ENCODE assay signal across 8 cellular contexts in the genomic region with DNA sequence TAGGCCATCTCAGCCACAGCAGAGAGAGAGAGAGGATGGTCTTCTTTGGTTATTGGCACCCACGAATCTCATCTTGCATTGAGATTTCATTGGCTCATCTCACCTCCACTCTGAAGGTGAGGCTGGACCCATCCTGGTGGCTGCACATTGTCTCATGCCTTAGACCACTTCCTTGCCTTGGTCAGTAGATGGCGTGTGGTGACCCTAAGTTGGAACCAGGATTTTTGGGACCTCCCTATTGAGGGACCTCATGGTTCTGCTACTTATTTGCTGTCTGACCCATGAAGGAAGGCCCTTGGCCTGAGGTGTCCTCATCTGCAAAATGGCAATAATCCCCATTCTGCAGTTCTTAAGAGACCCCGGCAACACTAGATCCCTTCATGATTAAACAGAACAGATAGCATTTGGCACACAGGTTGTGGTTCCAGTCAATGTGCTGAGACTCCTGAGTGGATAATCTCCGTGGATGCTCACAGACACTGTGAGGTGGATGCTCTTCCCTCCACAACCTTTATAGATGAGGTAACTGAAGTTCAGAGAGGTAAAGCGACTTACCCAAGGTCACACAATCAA. TPM values are rescaled to one million over a fixed set of nuclear protein-coding genes. Genes with fewer than 3 reads are reported as not detected.
DNase-seq lines count a peak whose midpoint lies in the region; ATAC-seq, FAIRE-seq and TF ChIP-seq lines count a peak whose summit lies in the region.

No MANE protein-coding gene starts in this region.

- H3K9ac ChIP-seq in MM.1S (ENCODE audit: low read length) (no peak overlapping the region), K562 (ENCODE audit: insufficient read depth in 1 of 2, low read depth in 2 of 2, low read length in 2 of 2) (no peak overlapping the region)

- CTCF ChIA-PET in K562 (lab: Yijun Ruan, JAX; ENCODE audit: low intra/inter-chr PET ratio) = interaction anchor here (0.5 to 1.8 kb wide), 2 partner anchors 11 to 225 kb away, joined by 3 to 7 read pairs; no protein-coding TSS in a partner anchor

- TF ChIP-seq CTCF in MM.1S (IDR thresholded peaks at IDR 0.05; ENCODE audit: low read length) (peak; percentile 60), K562 (IDR thresholded peaks at IDR 0.05 in 2 of 3, conservative IDR thresholded peaks at IDR 0.05 in 1 of 3; ENCODE audit: insufficient read depth in 2 of 3, low read depth in 1 of 3, low read length in 3 of 3) (peak; percentile 75 to 85 (median 81)), mucosa of descending colon (IDR thresholded peaks at IDR 0.05) (no peak)

- H4K20me1 ChIP-seq in MM.1S (ENCODE audit: insufficient read depth, low read length) (no peaks in the 10 kb centered on the region), K562 (replicated peaks; ENCODE audit: control insufficient read depth, insufficient read depth, low read length) (peaks cover 11% of the 10 kb centered on the region)

- H3K4me2 ChIP-seq in MM.1S (ENCODE audit: low read depth, low read length) (no peak overlapping the region), K562 (ENCODE audit: insufficient read depth, low read length) (no peak overlapping the region)

- peak; percentile 93 for FAIRE-seq in K562 (lab: Jason Lieb, UNC)

- in situ Hi-C loops in K562 (cut with MboI) = loop anchor here (25.0 kb wide), 1 partner anchor 223 kb away; no protein-coding TSS in a partner anchor

- 4% methylated on average over 5 of the region's 5 CpGs for WGBS in K562 (ENCODE audit: insufficient coverage, low coverage, missing lambda C conversion rate)

- ATAC-seq in activated T-cell treated with anti-CD3 and anti-CD28 coated beads, Interleukin-2, amount 50 U/mL, for 72 hours (replicated peaks in 1 of 2) = peak; percentile 34 to 45
- peak; percentile 83 for ATAC-seq in K562
- ATAC-seq in mucosa of descending colon = peak; percentile 33
- ATAC-seq in GM19351 (IDR thresholded peaks at IDR 0.05; ENCODE audit: unreplicated experiment) = no peak

- H3F3A ChIP-seq in MM.1S (ENCODE audit: insufficient read depth, low read length) = no peaks in the 10 kb centered on the region

- intact Hi-C loops in K562 (cut with micrococcal nuclease) = loop anchor here (1.0 to 2.0 kb wide), 2 partner anchors 184 to 225 kb away; no protein-coding TSS in a partner anchor
- intact Hi-C loops in mucosa of descending colon (cut with DNase I, micrococcal nuclease) = loop anchor here in 1 of 2 donors (10.0 kb wide), 1 partner anchor 220 kb away; no protein-coding TSS in a partner anchor

- H3K27ac ChIP-seq in MM.1S (ENCODE audit: low read length) (no peak overlapping the region), K562 (ENCODE audit: extremely low read depth, low read depth, low read length) (no peak overlapping the region), caudate nucleus (ENCODE audit: low read depth, low read length) (no peak overlapping the region)

- H3K36me3 ChIP-seq in MM.1S (replicated peaks; ENCODE audit: insufficient read depth, low read length) (no peaks in the 10 kb centered on the region), K562 (ENCODE audit: control insufficient read depth, insufficient read depth, low read length) (no peaks in the 10 kb centered on the region), mucosa of descending colon (ENCODE audit: low read depth) (no peaks in the 10 kb centered on the region)

- H3K4me1 ChIP-seq in MM.1S (ENCODE audit: low read length) (0 out of 2 replicates have a peak, but pooled peaks cover 7% of the 10 kb centered on the region), K562 (replicated peaks in 1 of 2; ENCODE audit: control insufficient read depth in 2 of 2, insufficient read depth in 2 of 2, low read length in 2 of 2) (no peaks in the 10 kb centered on the region), mucosa of descending colon (ENCODE audit: low read depth) (no peaks in the 10 kb centered on the region)

- H3K27me3 ChIP-seq in MM.1S (replicated peaks; ENCODE audit: insufficient read depth, low read length) = no peaks in the 10 kb centered on the region
- H3K27me3 ChIP-seq in K562 (ENCODE audit: control insufficient read depth in 2 of 2, insufficient read depth in 2 of 2, low read length in 2 of 2) = peaks cover 27 to 63% of the 10 kb centered on the region in 2 experiments

- TF ChIP-seq EP300 in K562 (IDR thresholded peaks at IDR 0.05; ENCODE audit: low read length) = no peak

- no peaks in the 10 kb centered on the region for H3K36me3 Mint-ChIP-seq in activated T-cell treated with anti-CD3 and anti-CD28 coated beads, Interleukin-2, amount 50 U/mL, for 72 hours (ENCODE audit: insufficient read depth in 2 of 2)

- H3K9me2 ChIP-seq in MM.1S (replicated peaks; ENCODE audit: insufficient read depth, low read length) = no peaks in the 10 kb centered on the region

- H3K4me3 Mint-ChIP-seq in activated T-cell treated with anti-CD3 and anti-CD28 coated beads, Interleukin-2, amount 50 U/mL, for 72 hours = no peak overlapping the region

- TF ChIP-seq POLR2A in K562 (conservative IDR thresholded peaks at IDR 0.05) = no peak

- no peaks in the 10 kb centered on the region for H3K9me3 ChIP-seq in MM.1S (replicated peaks; ENCODE audit: insufficient read depth, low read length)
- no peaks in the 10 kb centered on the region for H3K9me3 ChIP-seq in K562 (replicated peaks; ENCODE audit: control insufficient read depth, insufficient read depth, low read depth, low read length)
- H3K9me3 ChIP-seq in mucosa of descending colon = no peaks in the 10 kb centered on the region

- no peaks in the 10 kb centered on the region for H3K9me3 Mint-ChIP-seq in activated T-cell treated with anti-CD3 and anti-CD28 coated beads, Interleukin-2, amount 50 U/mL, for 72 hours

- no peak overlapping the region for H3K27ac Mint-ChIP-seq in activated T-cell treated with anti-CD3 and anti-CD28 coated beads, Interleukin-2, amount 50 U/mL, for 72 hours

- DNase-seq in activated T-cell treated with anti-CD3 and anti-CD28 coated beads, Interleukin-2, amount 50 U/mL, for 72 hours = peak; percentile 6 to 22
- no peak for DNase-seq in activated T-cell treated with anti-CD3 and anti-CD28 coated beads, Interleukin-2, amount 50 U/mL, for 1 hour
- DNase-seq in MM.1S = peak; percentile 34
- peak; percentile 51 to 59 (median 56) for DNase-seq in K562 (ENCODE audit: extremely low read depth in 1 of 4, low spot score in 3 of 4)
- DNase-seq in mucosa of descending colon = no peak
- DNase-seq in caudate nucleus (lab: John Stamatoyannopoulos, UW) = no peak
- no peak for DNase-seq in NK-92 treated with Interleukin-12 subunit alpha and Interleukin-12 subunit beta, amount 100 ng/mL, for 24 hours (lab: John Stamatoyannopoulos, UW)

- H3K79me2 ChIP-seq in MM.1S (ENCODE audit: low read length) (no peaks in the 10 kb centered on the region), K562 (ENCODE audit: control insufficient read depth, insufficient read depth, low read length) (no peaks in the 10 kb centered on the region)

- H3K4me3 ChIP-seq in MM.1S (ENCODE audit: low read length) = no peak overlapping the region
- no peak overlapping the region for H3K4me3 ChIP-seq in K562
- H3K4me3 ChIP-seq in mucosa of descending colon = no peak overlapping the region

- no peaks in the 10 kb centered on the region for H3K9me1 ChIP-seq in K562 (ENCODE audit: control insufficient read depth, insufficient read depth, low read length)

- H3K27me3 Mint-ChIP-seq in activated T-cell treated with anti-CD3 and anti-CD28 coated beads, Interleukin-2, amount 50 U/mL, for 72 hours (ENCODE audit: low read depth) = no peaks in the 10 kb centered on the region

- BruUV-seq in K562 (replicated peaks; lab: Mats Ljungman, UMichigan) = no TSS peak

- H2AFZ ChIP-seq in MM.1S (ENCODE audit: low read length) (no peak overlapping the region), K562 (ENCODE audit: low read depth, low read length) (no peak overlapping the region)

- POLR2A ChIA-PET in K562 (lab: Yijun Ruan, JAX) = no interaction called here

- no peaks in the 10 kb centered on the region for H3K4me1 Mint-ChIP-seq in activated T-cell treated with anti-CD3 and anti-CD28 coated beads, Interleukin-2, amount 50 U/mL, for 72 hours (ENCODE audit: low read depth)

- TF ChIP-seq RAD21 in K562 (CRISPR knock-in tag; conservative IDR thresholded peaks at IDR 0.05 in 1 of 2, IDR thresholded peaks at IDR 0.05 in 1 of 2) = peak; percentile 58 to 81

TF ChIP-seq in K562, 482 proteins besides CTCF, POLR2A, EP300 and RAD21 (continues in another document):
- TF ChIP-seq, protein P1, sequence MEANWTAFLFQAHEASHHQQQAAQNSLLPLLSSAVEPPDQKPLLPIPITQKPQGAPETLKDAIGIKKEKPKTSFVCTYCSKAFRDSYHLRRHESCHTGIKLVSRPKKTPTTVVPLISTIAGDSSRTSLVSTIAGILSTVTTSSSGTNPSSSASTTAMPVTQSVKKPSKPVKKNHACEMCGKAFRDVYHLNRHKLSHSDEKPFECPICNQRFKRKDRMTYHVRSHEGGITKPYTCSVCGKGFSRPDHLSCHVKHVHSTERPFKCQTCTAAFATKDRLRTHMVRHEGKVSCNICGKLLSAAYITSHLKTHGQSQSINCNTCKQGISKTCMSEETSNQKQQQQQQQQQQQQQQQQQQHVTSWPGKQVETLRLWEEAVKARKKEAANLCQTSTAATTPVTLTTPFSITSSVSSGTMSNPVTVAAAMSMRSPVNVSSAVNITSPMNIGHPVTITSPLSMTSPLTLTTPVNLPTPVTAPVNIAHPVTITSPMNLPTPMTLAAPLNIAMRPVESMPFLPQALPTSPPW (CRISPR knock-in tag; IDR thresholded peaks at IDR 0.05) = no peak
- TF ChIP-seq ARID2 (IDR thresholded peaks at IDR 0.05) = 0 out of 2 replicates have a peak, but pooled peaks have one; percentile 17

RNA-seq across cellular contexts. Expression of a gene that starts 21.5 kb away (rescaled TPM):
- 10 to 100 TPM; 19.1 to 25.3 TPM for total RNA-seq in activated T-cell treated with anti-CD3 and anti-CD28 coated beads, Interleukin-2, amount 50 U/mL, for 72 hours
- 10.3 and 27.3 TPM in 2 replicates for total RNA-seq in K562 (2011; cell fraction: chromatin; rRNA removed; ENCODE audit: low replicate concordance)
- 20.4 and 22.3 TPM in 2 replicates for total RNA-seq in K562 (2011; cell fraction: nucleolus; rRNA removed)
- 16.5 and 16.9 TPM in 2 replicates for total RNA-seq in K562 (2011; cell fraction: nucleoplasm; rRNA removed)
- total RNA-seq in K562 (2014; rRNA removed) (24.7 and 29.6 TPM in 2 replicates), K562 (2014; rRNA removed; fragmentation: Illumina TruSeq; extraction: Trizol) (18.0 and 20.0 TPM in 2 replicates), K562 (2015; rRNA removed; fragmentation: Illumina TruSeq; extraction: Trizol) (22.4 and 23.6 TPM in 2 replicates), K562 (2021) (26.0 and 26.3 TPM in 2 replicates), mucosa of descending colon (10 to 100 TPM; 19.5 to 24.8 (median 22.6) TPM)
- polyA plus RNA-seq in K562 (2011; rRNA removed) (30.7 and 30.8 TPM in 2 replicates), K562 (2014; fragmentation: Illumina TruSeq; extraction: Trizol) (36.2 and 39.4 TPM in 2 replicates), K562 (2014; fragmentation: Nextera tagmentation; extraction: Ambion mirVana) (10 to 100 TPM in 1 of 2 experiments, 1 to 10 TPM in 1; 6.5 to 12.0 TPM), K562 (2014; rRNA removed) (29.3 and 30.0 TPM in 2 replicates)
- polyA plus RNA-seq in K562 (2011; cell fraction: cytosol; rRNA removed) = 31.0 and 52.8 TPM in 2 replicates
- polyA plus RNA-seq in K562 (2011; cell fraction: nucleus; rRNA removed) = 14.5 and 21.1 TPM in 2 replicates
- 21.4 and 24.8 TPM in 2 replicates for polyA plus RNA-seq in K562 (2012)
- polyA minus RNA-seq in K562 (2011; rRNA and poly(A)+ RNA removed) = 20.2 and 29.3 TPM in 2 replicates
- 15.3 and 17.6 TPM in 2 replicates for polyA minus RNA-seq in K562 (2011; cell fraction: cytosol; rRNA and poly(A)+ RNA removed)
- polyA minus RNA-seq in K562 (2011; cell fraction: nucleus; rRNA and poly(A)+ RNA removed) = 13.1 and 18.1 TPM in 2 replicates

Comparison
In these comparisons a context has a peak if more than half of its experiments do, and no peak if none do; other contexts are left out.
1. DNase-seq: peak in activated T-cell treated with anti-CD3 and anti-CD28 coated beads, Interleukin-2, amount 50 U/mL, for 72 hours (2 of 2), MM.1S (single experiment) and K562 (4 of 4); none in activated T-cell treated with anti-CD3 and anti-CD28 coated beads, Interleukin-2, amount 50 U/mL, for 1 hour (single experiment), mucosa of descending colon (0 of 3), caudate nucleus (0 of 61) and NK-92 treated with Interleukin-12 subunit alpha and Interleukin-12 subunit beta, amount 100 ng/mL, for 24 hours (single experiment).